Comparison of ENCODE assay signal across 2 cellular contexts in the genomic region with DNA sequence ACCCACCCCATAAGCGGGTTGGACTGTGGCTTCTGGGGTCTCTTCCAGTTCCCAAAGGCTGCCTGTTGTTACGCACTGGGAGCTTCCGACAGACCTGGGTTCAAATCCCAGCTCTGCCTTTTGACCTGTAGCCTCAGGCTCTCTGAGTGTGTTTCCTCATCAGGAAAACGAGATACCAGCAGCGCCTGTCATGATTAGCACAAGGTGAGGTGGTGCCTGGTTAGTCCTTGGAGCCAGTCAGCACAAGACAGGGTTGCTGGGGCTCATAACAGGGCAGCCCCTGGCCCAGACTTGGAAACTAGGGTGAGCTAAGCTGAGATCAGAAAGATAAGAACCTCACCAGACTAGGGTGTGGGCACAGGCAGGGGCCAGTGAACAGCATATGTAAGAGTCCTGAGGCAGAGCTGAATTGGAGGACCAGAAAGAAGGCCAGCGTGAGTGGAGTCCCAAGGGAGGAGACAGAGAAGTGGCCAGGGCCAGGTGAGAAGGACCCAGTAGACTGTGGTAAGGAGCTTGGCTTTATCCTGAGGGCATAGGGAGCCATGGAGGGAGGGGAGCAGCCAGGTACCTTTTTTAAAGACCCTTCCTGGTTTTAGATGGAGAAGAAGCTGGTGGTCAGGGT.
TF ChIP-seq lines count a peak whose summit lies in the region.

No MANE protein-coding gene starts in this region.

TF ChIP-seq in GM23338, 12 proteins besides CTCF, POLR2A, EP300 and RAD21 (continued from another document and continues in another):
- TF ChIP-seq, protein P1, sequence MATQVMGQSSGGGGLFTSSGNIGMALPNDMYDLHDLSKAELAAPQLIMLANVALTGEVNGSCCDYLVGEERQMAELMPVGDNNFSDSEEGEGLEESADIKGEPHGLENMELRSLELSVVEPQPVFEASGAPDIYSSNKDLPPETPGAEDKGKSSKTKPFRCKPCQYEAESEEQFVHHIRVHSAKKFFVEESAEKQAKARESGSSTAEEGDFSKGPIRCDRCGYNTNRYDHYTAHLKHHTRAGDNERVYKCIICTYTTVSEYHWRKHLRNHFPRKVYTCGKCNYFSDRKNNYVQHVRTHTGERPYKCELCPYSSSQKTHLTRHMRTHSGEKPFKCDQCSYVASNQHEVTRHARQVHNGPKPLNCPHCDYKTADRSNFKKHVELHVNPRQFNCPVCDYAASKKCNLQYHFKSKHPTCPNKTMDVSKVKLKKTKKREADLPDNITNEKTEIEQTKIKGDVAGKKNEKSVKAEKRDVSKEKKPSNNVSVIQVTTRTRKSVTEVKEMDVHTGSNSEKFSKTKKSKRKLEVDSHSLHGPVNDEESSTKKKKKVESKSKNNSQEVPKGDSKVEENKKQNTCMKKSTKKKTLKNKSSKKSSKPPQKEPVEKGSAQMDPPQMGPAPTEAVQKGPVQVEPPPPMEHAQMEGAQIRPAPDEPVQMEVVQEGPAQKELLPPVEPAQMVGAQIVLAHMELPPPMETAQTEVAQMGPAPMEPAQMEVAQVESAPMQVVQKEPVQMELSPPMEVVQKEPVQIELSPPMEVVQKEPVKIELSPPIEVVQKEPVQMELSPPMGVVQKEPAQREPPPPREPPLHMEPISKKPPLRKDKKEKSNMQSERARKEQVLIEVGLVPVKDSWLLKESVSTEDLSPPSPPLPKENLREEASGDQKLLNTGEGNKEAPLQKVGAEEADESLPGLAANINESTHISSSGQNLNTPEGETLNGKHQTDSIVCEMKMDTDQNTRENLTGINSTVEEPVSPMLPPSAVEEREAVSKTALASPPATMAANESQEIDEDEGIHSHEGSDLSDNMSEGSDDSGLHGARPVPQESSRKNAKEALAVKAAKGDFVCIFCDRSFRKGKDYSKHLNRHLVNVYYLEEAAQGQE (IDR thresholded peaks at IDR 0.05; ENCODE audit: unreplicated experiment): no peak
- TF ChIP-seq NANOG (IDR thresholded peaks at IDR 0.05; ENCODE audit: borderline replicate concordance) (no peak), CREB1 (CRISPR knock-in tag; IDR thresholded peaks at IDR 0.05; ENCODE audit: low read depth) (no peak), STAT1 (IDR thresholded peaks at IDR 0.05; ENCODE audit: unreplicated experiment) (no peak), EZH2phosphoT487 (IDR thresholded peaks at IDR 0.05; ENCODE audit: unreplicated experiment) (no peak), POLR2AphosphoS5 (IDR thresholded peaks at IDR 0.05; ENCODE audit: low read depth) (no peak), EZH2 (IDR thresholded peaks at IDR 0.05; ENCODE audit: low read depth, unreplicated experiment) (no peak)
- TF ChIP-seq, protein P2, sequence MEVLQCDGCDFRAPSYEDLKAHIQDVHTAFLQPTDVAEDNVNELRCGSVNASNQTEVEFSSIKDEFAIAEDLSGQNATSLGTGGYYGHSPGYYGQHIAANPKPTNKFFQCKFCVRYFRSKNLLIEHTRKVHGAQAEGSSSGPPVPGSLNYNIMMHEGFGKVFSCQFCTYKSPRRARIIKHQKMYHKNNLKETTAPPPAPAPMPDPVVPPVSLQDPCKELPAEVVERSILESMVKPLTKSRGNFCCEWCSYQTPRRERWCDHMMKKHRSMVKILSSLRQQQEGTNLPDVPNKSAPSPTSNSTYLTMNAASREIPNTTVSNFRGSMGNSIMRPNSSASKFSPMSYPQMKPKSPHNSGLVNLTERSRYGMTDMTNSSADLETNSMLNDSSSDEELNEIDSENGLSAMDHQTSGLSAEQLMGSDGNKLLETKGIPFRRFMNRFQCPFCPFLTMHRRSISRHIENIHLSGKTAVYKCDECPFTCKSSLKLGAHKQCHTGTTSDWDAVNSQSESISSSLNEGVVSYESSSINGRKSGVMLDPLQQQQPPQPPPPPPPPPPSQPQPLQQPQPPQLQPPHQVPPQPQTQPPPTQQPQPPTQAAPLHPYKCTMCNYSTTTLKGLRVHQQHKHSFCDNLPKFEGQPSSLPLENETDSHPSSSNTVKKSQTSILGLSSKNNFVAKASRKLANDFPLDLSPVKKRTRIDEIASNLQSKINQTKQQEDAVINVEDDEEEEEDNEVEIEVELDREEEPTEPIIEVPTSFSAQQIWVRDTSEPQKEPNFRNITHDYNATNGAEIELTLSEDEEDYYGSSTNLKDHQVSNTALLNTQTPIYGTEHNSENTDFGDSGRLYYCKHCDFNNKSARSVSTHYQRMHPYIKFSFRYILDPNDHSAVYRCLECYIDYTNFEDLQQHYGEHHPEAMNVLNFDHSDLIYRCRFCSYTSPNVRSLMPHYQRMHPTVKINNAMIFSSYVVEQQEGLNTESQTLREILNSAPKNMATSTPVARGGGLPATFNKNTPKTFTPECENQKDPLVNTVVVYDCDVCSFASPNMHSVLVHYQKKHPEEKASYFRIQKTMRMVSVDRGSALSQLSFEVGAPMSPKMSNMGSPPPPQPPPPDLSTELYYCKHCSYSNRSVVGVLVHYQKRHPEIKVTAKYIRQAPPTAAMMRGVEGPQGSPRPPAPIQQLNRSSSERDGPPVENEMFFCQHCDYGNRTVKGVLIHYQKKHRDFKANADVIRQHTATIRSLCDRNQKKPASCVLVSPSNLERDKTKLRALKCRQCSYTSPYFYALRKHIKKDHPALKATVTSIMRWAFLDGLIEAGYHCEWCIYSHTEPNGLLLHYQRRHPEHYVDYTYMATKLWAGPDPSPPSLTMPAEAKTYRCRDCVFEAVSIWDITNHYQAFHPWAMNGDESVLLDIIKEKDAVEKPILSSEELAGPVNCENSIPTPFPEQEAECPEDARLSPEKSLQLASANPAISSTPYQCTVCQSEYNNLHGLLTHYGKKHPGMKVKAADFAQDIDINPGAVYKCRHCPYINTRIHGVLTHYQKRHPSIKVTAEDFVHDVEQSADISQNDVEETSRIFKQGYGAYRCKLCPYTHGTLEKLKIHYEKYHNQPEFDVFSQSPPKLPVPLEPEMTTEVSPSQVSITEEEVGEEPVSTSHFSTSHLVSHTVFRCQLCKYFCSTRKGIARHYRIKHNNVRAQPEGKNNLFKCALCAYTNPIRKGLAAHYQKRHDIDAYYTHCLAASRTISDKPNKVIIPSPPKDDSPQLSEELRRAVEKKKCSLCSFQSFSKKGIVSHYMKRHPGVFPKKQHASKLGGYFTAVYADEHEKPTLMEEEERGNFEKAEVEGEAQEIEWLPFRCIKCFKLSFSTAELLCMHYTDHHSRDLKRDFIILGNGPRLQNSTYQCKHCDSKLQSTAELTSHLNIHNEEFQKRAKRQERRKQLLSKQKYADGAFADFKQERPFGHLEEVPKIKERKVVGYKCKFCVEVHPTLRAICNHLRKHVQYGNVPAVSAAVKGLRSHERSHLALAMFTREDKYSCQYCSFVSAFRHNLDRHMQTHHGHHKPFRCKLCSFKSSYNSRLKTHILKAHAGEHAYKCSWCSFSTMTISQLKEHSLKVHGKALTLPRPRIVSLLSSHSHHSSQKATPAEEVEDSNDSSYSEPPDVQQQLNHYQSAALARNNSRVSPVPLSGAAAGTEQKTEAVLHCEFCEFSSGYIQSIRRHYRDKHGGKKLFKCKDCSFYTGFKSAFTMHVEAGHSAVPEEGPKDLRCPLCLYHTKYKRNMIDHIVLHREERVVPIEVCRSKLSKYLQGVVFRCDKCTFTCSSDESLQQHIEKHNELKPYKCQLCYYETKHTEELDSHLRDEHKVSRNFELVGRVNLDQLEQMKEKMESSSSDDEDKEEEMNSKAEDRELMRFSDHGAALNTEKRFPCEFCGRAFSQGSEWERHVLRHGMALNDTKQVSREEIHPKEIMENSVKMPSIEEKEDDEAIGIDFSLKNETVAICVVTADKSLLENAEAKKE (CRISPR knock-in tag; IDR thresholded peaks at IDR 0.05): no peak

TF ChIP-seq in K562, 482 proteins besides CTCF, POLR2A, EP300 and RAD21 (continued from another document):
- TF ChIP-seq, protein P3, sequence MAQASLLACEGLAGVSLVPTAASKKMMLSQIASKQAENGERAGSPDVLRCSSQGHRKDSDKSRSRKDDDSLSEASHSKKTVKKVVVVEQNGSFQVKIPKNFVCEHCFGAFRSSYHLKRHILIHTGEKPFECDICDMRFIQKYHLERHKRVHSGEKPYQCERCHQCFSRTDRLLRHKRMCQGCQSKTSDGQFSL (CRISPR knock-in tag; IDR thresholded peaks at IDR 0.05): peak; percentile 11; the same call in 1 of the 2 replicates
- TF ChIP-seq, protein P3 (tag; IDR thresholded peaks at IDR 0.05): no peak
- TF ChIP-seq, protein P4, sequence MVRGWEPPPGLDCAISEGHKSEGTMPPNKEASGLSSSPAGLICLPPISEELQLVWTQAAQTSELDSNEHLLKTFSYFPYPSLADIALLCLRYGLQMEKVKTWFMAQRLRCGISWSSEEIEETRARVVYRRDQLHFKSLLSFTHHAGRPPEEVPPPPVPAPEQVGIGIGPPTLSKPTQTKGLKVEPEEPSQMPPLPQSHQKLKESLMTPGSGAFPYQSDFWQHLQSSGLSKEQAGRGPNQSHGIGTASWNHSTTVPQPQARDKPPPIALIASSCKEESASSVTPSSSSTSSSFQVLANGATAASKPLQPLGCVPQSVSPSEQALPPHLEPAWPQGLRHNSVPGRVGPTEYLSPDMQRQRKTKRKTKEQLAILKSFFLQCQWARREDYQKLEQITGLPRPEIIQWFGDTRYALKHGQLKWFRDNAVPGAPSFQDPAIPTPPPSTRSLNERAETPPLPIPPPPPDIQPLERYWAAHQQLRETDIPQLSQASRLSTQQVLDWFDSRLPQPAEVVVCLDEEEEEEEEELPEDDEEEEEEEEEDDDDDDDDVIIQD (CRISPR knock-in tag; IDR thresholded peaks at IDR 0.05): no peak
- TF ChIP-seq CHD1 (IDR thresholded peaks at IDR 0.05; ENCODE audit: low read length) (no peak), SMARCA5 (IDR thresholded peaks at IDR 0.05) (peak; percentile 53; the same call in 1 of the 2 replicates), PHF8 (IDR thresholded peaks at IDR 0.05; ENCODE audit: borderline replicate concordance, low read length) (no peak), BCOR (IDR thresholded peaks at IDR 0.05) (peak; percentile 12; the same call in 1 of the 2 replicates), ZNF143 (CRISPR knock-in tag; IDR thresholded peaks at IDR 0.05) (no peak), GATAD2A (IDR thresholded peaks at IDR 0.05) (0 out of 2 replicates have a peak, but pooled peaks have one; percentile 13), MYNN (IDR thresholded peaks at IDR 0.05) (0 out of 2 replicates have a peak, but pooled peaks have one; percentile 3), MYNN (CRISPR knock-in tag; IDR thresholded peaks at IDR 0.05) (no peak), NFYB (IDR thresholded peaks at IDR 0.05; ENCODE audit: extremely low read depth, insufficient read length) (no peak), EHMT2 (IDR thresholded peaks at IDR 0.05) (peak; percentile 23; the same call in 1 of the 2 replicates), KDM5B (IDR thresholded peaks at IDR 0.05; ENCODE audit: insufficient replicate concordance, low read depth, low read length) (peak; percentile 41), KDM2B (CRISPR knock-in tag; IDR thresholded peaks at IDR 0.05) (0 out of 2 replicates have a peak, but pooled peaks have one; percentile 58), TBP (optimal IDR thresholded peaks at IDR 0.05; ENCODE audit: low read depth, low read length) (peak; percentile 20), RBM25 (IDR thresholded peaks at IDR 0.05; ENCODE audit: low read depth, low read length, severe bottlenecking) (peak; percentile 68), CHD4 (IDR thresholded peaks at IDR 0.05; ENCODE audit: insufficient read depth, insufficient replicate concordance, low read depth, low read length, poor library complexity, severe bottlenecking) (peak; percentile 7), NR2C1 (IDR thresholded peaks at IDR 0.05) (no peak), NR2C1 (tag; IDR thresholded peaks at IDR 0.05) (no peak)
- TF ChIP-seq, protein P5, sequence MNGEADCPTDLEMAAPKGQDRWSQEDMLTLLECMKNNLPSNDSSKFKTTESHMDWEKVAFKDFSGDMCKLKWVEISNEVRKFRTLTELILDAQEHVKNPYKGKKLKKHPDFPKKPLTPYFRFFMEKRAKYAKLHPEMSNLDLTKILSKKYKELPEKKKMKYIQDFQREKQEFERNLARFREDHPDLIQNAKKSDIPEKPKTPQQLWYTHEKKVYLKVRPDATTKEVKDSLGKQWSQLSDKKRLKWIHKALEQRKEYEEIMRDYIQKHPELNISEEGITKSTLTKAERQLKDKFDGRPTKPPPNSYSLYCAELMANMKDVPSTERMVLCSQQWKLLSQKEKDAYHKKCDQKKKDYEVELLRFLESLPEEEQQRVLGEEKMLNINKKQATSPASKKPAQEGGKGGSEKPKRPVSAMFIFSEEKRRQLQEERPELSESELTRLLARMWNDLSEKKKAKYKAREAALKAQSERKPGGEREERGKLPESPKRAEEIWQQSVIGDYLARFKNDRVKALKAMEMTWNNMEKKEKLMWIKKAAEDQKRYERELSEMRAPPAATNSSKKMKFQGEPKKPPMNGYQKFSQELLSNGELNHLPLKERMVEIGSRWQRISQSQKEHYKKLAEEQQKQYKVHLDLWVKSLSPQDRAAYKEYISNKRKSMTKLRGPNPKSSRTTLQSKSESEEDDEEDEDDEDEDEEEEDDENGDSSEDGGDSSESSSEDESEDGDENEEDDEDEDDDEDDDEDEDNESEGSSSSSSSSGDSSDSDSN (IDR thresholded peaks at IDR 0.05; ENCODE audit: borderline replicate concordance in 1 of 2, low read depth in 2 of 2, low read length in 2 of 2): 0 out of 4 replicates have a peak, but pooled peaks of 1 of the 2 experiments have one; percentile 15
- TF ChIP-seq, protein P6, sequence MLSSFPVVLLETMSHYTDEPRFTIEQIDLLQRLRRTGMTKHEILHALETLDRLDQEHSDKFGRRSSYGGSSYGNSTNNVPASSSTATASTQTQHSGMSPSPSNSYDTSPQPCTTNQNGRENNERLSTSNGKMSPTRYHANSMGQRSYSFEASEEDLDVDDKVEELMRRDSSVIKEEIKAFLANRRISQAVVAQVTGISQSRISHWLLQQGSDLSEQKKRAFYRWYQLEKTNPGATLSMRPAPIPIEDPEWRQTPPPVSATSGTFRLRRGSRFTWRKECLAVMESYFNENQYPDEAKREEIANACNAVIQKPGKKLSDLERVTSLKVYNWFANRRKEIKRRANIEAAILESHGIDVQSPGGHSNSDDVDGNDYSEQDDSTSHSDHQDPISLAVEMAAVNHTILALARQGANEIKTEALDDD (IDR thresholded peaks at IDR 0.05): 0 out of 2 replicates have a peak, but pooled peaks have one; percentile 62
TF ChIP-seq in K562: peak in this region for 16.
